ENCODE assay signal across 10 cellular contexts in genomic region chr5:154520861-154521453, GRCh38. TPM values are rescaled to one million over a fixed set of nuclear protein-coding genes. Genes with fewer than 3 reads are reported as not detected.
DNase-seq lines count a peak whose midpoint lies in the region; ATAC-seq, FAIRE-seq and TF ChIP-seq lines count a peak whose summit lies in the region.
"Had no signal": no experiment of that assay in that cellular context is flagged by ENCODE, and none has a peak within 500 bp of the region (broad histone marks: within the 10 kb centered on the region; RNA-seq: fewer than 3 reads in every experiment).

No MANE protein-coding gene starts in this region.

- no peaks in the 10 kb centered on the region for H3K79me2 ChIP-seq in astrocyte (ENCODE audit: insufficient read depth, low read length)

- peak; percentile 46 for TF ChIP-seq CTCF in astrocyte (IDR thresholded peaks at IDR 0.05; ENCODE audit: insufficient read depth, low read depth, low read length)
- TF ChIP-seq CTCF in kidney (IDR thresholded peaks at IDR 0.05; ENCODE audit: borderline replicate concordance, extremely low read depth, insufficient read depth) = peak; percentile 58

- no peak overlapping the region for H3K27ac Mint-ChIP-seq in astrocyte (ENCODE audit: unreplicated experiment)
- no peak overlapping the region for H3K27ac Mint-ChIP-seq in CD8-positive, alpha-beta memory T cell

- FAIRE-seq in astrocyte (lab: Jason Lieb, UNC) (no peak), kidney (lab: Jason Lieb, UNC) (no peak)

- no peak overlapping the region for H3K9ac ChIP-seq in astrocyte (ENCODE audit: low read length)
- no peak overlapping the region for H3K9ac ChIP-seq in kidney (ENCODE audit: low read length in 2 of 2)
- H3K9ac ChIP-seq: BLaER1 had no signal

- peaks cover 23% of the 10 kb centered on the region for H3K27me3 ChIP-seq in astrocyte (ENCODE audit: insufficient read depth, low read length)
- H3K27me3 ChIP-seq in CD8-positive, alpha-beta memory T cell (ENCODE audit: insufficient read depth, low read length, poor library complexity, severe bottlenecking) = no peaks in the 10 kb centered on the region

- H3K36me3 Mint-ChIP-seq in astrocyte (ENCODE audit: low read depth, unreplicated experiment) = no peaks in the 10 kb centered on the region
- no peaks in the 10 kb centered on the region for H3K36me3 Mint-ChIP-seq in CD8-positive, alpha-beta memory T cell

- H4K20me1 ChIP-seq in astrocyte (ENCODE audit: insufficient read depth, low read length) = no peaks in the 10 kb centered on the region
- H4K20me1 ChIP-seq: BLaER1 had no signal

- CTCF ChIA-PET in CD8-positive, alpha-beta memory T cell (lab: Charles Lee) = interaction anchor here (0.8 to 2.0 kb wide), 4 partner anchors 8 to 30 kb away, joined by 3 to 8 read pairs (median 4); no protein-coding TSS in a partner anchor

- H3K4me1 Mint-ChIP-seq in astrocyte (ENCODE audit: low read depth, unreplicated experiment) = peaks cover 17% of the 10 kb centered on the region
- H3K4me1 Mint-ChIP-seq in CD8-positive, alpha-beta memory T cell = peaks cover 0 to 9% (median 0%) of the 10 kb centered on the region in 3 donors

- H3K4me1 ChIP-seq in astrocyte (ENCODE audit: insufficient read depth, low read length) (peaks cover 3% of the 10 kb centered on the region), kidney (ENCODE audit: control insufficient read depth in 1 of 2, insufficient read depth in 1 of 2, low read depth in 1 of 2, low read length in 2 of 2) (peaks cover 0 to 2% of the 10 kb centered on the region in 2 donors)
- H3K4me1 ChIP-seq in CD8-positive, alpha-beta memory T cell (ENCODE audit: insufficient read depth, low read length) = no peaks in the 10 kb centered on the region
- H3K4me1 ChIP-seq: BLaER1 had no signal

- POLR2A ChIA-PET in CD8-positive, alpha-beta memory T cell (lab: Charles Lee) = no interaction called here

- no peak overlapping the region for H3K4me3 Mint-ChIP-seq in astrocyte (ENCODE audit: unreplicated experiment)
- no peak overlapping the region for H3K4me3 Mint-ChIP-seq in CD8-positive, alpha-beta memory T cell

- H3K36me3 ChIP-seq in astrocyte (ENCODE audit: insufficient read depth, low read length) = no peaks in the 10 kb centered on the region
- H3K36me3 ChIP-seq in kidney (ENCODE audit: control insufficient read depth in 1 of 2, insufficient read depth in 2 of 2, low read length in 2 of 2) = no peaks in the 10 kb centered on the region
- H3K36me3 ChIP-seq in CD8-positive, alpha-beta memory T cell (ENCODE audit: insufficient read depth, low read length) = no peaks in the 10 kb centered on the region
- H3K36me3 ChIP-seq: BLaER1 had no signal

- no peaks in the 10 kb centered on the region for H3K9me3 Mint-ChIP-seq in astrocyte (ENCODE audit: unreplicated experiment)
- no peaks in the 10 kb centered on the region for H3K9me3 Mint-ChIP-seq in CD8-positive, alpha-beta memory T cell

- peak overlapping the region; percentile 29 for H3K4me2 ChIP-seq in astrocyte (ENCODE audit: low read length)
- H3K4me2 ChIP-seq: BLaER1 had no signal

- intact Hi-C loops in kidney (cut with DNase I) = no loop called here

- ATAC-seq in GM18505 (IDR thresholded peaks at IDR 0.05; ENCODE audit: unreplicated experiment) = no peak

- H3K4me3 ChIP-seq in astrocyte (ENCODE audit: insufficient read depth, low read depth, low read length) (no peak overlapping the region), kidney (ENCODE audit: low read length in 2 of 2) (peak overlapping the region; percentile 21 to 34)
- no peak overlapping the region for H3K4me3 ChIP-seq in CD8-positive, alpha-beta memory T cell (ENCODE audit: low read length)
- H3K4me3 ChIP-seq: BLaER1 had no signal

- DNase-seq in NCI-H1092 treated with DMSO at 0.1 percent for 48 hours (lab: John Stamatoyannopoulos, UW) (peak; percentile 21), NCI-H1092 (lab: John Stamatoyannopoulos, UW) (no peak), HuH-7 (ENCODE audit: low spot score) (peak; percentile 74), astrocyte (ENCODE audit: low read depth) (no peak), kidney (no peak), NCI-H524 treated with DMSO at 0.1 percent for 48 hours (lab: John Stamatoyannopoulos, UW) (no peak)
- no peak for DNase-seq in CD8-positive, alpha-beta memory T cell

- H3K9me3 ChIP-seq in astrocyte (ENCODE audit: insufficient read depth, low read depth, low read length) = no peaks in the 10 kb centered on the region
- no peaks in the 10 kb centered on the region for H3K9me3 ChIP-seq in kidney (ENCODE audit: control insufficient read depth in 1 of 2, low read length in 2 of 2)
- H3K9me3 ChIP-seq in CD8-positive, alpha-beta memory T cell (ENCODE audit: low read length) = no peaks in the 10 kb centered on the region
- H3K9me3 ChIP-seq: BLaER1 had no signal

- H3K27ac ChIP-seq in astrocyte (ENCODE audit: low read depth, low read length) = no peak overlapping the region
- no peak overlapping the region for H3K27ac ChIP-seq in kidney (ENCODE audit: low read depth in 2 of 2, low read length in 2 of 2)
- H3K27ac ChIP-seq in CD8-positive, alpha-beta memory T cell (ENCODE audit: low read depth, low read length) = no peak overlapping the region
- H3K27ac ChIP-seq: BLaER1 had no signal

- no peak for TF ChIP-seq POLR2A in GM18505 (IDR thresholded peaks at IDR 0.05; ENCODE audit: borderline replicate concordance, extremely low read depth, insufficient read depth, insufficient read length)

- no peak overlapping the region for H2AFZ ChIP-seq in astrocyte (ENCODE audit: low read depth, low read length)

- H3K27me3 Mint-ChIP-seq in astrocyte (ENCODE audit: low read depth, unreplicated experiment) = peaks cover 47% of the 10 kb centered on the region
- peaks cover 22 to 64% of the 10 kb centered on the region in 2 donors for H3K27me3 Mint-ChIP-seq in CD8-positive, alpha-beta memory T cell

RNA-seq across cellular contexts. Expression of gene HAND1, which starts 42.9 kb away (rescaled TPM):
- total RNA-seq in astrocyte (not detected in 2 replicates), kidney (not detected)
- polyA plus RNA-seq in kidney (ENCODE audit: insufficient read depth, low read depth, low replicate concordance) = not detected
- total RNA-seq in CD8-positive, alpha-beta memory T cell = not detected
- polyA plus RNA-seq in CD8-positive, alpha-beta memory T cell = not detected
- total RNA-seq: activated CD8-positive, alpha-beta memory T cell treated with anti-CD3 and anti-CD28 coated beads for 36 hours had no signal

Comparison
In these comparisons a context has a peak if more than half of its experiments do, and no peak if none do; other contexts are left out.
1. DNase-seq: peak in NCI-H1092 treated with DMSO at 0.1 percent for 48 hours (single experiment) and HuH-7 (single experiment); none in NCI-H1092 (single experiment), astrocyte (single experiment), kidney (single experiment), CD8-positive, alpha-beta memory T cell (0 of 5) and NCI-H524 treated with DMSO at 0.1 percent for 48 hours (single experiment).
2. H3K4me3 ChIP-seq: peak in kidney (2 of 2); none in astrocyte (single experiment) and CD8-positive, alpha-beta memory T cell (single experiment).